In the genomic region with DNA sequence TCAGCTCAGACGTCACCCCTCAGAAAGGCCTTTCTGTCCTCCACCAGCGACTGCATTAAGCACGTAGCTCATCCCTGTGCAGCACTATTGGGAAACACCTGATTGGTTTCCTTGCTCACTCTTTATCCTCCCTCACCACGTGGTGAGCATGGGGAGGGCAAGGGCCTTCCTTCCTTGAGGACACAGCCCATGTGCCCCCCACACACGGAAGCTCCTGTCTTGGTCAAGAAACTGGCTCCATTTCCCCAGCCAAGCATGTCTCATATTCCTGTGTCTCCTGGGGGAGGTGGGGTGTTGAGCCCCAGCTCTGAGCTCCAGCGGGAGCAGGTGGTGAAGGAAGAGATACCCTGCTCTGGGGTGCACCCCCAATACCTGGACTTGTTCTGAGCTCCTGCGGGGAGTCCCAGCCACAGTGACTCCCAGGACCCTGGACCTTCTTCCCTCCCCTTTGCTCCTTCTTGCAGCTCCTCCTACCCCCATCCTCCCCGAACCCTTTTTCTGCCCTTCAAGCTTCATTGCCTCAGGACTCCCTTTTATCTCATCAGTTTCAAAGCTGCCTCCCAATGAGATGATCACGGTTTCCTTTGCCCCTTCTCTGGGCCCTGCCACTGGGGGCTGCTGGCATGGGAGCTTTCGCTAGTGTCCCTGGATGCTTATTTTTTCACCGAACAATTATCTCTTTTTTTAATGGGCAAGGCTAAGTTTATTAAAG, we compare ENCODE assay signal across 1 cellular context.
TF ChIP-seq lines count a peak whose summit lies in the region.

No MANE protein-coding gene starts in this region.

TF ChIP-seq in GM23338, 12 proteins besides CTCF, POLR2A, EP300 and RAD21 (continued from another document):
- TF ChIP-seq, protein P1, sequence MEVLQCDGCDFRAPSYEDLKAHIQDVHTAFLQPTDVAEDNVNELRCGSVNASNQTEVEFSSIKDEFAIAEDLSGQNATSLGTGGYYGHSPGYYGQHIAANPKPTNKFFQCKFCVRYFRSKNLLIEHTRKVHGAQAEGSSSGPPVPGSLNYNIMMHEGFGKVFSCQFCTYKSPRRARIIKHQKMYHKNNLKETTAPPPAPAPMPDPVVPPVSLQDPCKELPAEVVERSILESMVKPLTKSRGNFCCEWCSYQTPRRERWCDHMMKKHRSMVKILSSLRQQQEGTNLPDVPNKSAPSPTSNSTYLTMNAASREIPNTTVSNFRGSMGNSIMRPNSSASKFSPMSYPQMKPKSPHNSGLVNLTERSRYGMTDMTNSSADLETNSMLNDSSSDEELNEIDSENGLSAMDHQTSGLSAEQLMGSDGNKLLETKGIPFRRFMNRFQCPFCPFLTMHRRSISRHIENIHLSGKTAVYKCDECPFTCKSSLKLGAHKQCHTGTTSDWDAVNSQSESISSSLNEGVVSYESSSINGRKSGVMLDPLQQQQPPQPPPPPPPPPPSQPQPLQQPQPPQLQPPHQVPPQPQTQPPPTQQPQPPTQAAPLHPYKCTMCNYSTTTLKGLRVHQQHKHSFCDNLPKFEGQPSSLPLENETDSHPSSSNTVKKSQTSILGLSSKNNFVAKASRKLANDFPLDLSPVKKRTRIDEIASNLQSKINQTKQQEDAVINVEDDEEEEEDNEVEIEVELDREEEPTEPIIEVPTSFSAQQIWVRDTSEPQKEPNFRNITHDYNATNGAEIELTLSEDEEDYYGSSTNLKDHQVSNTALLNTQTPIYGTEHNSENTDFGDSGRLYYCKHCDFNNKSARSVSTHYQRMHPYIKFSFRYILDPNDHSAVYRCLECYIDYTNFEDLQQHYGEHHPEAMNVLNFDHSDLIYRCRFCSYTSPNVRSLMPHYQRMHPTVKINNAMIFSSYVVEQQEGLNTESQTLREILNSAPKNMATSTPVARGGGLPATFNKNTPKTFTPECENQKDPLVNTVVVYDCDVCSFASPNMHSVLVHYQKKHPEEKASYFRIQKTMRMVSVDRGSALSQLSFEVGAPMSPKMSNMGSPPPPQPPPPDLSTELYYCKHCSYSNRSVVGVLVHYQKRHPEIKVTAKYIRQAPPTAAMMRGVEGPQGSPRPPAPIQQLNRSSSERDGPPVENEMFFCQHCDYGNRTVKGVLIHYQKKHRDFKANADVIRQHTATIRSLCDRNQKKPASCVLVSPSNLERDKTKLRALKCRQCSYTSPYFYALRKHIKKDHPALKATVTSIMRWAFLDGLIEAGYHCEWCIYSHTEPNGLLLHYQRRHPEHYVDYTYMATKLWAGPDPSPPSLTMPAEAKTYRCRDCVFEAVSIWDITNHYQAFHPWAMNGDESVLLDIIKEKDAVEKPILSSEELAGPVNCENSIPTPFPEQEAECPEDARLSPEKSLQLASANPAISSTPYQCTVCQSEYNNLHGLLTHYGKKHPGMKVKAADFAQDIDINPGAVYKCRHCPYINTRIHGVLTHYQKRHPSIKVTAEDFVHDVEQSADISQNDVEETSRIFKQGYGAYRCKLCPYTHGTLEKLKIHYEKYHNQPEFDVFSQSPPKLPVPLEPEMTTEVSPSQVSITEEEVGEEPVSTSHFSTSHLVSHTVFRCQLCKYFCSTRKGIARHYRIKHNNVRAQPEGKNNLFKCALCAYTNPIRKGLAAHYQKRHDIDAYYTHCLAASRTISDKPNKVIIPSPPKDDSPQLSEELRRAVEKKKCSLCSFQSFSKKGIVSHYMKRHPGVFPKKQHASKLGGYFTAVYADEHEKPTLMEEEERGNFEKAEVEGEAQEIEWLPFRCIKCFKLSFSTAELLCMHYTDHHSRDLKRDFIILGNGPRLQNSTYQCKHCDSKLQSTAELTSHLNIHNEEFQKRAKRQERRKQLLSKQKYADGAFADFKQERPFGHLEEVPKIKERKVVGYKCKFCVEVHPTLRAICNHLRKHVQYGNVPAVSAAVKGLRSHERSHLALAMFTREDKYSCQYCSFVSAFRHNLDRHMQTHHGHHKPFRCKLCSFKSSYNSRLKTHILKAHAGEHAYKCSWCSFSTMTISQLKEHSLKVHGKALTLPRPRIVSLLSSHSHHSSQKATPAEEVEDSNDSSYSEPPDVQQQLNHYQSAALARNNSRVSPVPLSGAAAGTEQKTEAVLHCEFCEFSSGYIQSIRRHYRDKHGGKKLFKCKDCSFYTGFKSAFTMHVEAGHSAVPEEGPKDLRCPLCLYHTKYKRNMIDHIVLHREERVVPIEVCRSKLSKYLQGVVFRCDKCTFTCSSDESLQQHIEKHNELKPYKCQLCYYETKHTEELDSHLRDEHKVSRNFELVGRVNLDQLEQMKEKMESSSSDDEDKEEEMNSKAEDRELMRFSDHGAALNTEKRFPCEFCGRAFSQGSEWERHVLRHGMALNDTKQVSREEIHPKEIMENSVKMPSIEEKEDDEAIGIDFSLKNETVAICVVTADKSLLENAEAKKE (CRISPR knock-in tag; IDR thresholded peaks at IDR 0.05) = no peak
- TF ChIP-seq, protein P2, sequence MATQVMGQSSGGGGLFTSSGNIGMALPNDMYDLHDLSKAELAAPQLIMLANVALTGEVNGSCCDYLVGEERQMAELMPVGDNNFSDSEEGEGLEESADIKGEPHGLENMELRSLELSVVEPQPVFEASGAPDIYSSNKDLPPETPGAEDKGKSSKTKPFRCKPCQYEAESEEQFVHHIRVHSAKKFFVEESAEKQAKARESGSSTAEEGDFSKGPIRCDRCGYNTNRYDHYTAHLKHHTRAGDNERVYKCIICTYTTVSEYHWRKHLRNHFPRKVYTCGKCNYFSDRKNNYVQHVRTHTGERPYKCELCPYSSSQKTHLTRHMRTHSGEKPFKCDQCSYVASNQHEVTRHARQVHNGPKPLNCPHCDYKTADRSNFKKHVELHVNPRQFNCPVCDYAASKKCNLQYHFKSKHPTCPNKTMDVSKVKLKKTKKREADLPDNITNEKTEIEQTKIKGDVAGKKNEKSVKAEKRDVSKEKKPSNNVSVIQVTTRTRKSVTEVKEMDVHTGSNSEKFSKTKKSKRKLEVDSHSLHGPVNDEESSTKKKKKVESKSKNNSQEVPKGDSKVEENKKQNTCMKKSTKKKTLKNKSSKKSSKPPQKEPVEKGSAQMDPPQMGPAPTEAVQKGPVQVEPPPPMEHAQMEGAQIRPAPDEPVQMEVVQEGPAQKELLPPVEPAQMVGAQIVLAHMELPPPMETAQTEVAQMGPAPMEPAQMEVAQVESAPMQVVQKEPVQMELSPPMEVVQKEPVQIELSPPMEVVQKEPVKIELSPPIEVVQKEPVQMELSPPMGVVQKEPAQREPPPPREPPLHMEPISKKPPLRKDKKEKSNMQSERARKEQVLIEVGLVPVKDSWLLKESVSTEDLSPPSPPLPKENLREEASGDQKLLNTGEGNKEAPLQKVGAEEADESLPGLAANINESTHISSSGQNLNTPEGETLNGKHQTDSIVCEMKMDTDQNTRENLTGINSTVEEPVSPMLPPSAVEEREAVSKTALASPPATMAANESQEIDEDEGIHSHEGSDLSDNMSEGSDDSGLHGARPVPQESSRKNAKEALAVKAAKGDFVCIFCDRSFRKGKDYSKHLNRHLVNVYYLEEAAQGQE (IDR thresholded peaks at IDR 0.05; ENCODE audit: unreplicated experiment) = no peak
- no peak for TF ChIP-seq ZNF331 (CRISPR knock-in tag; IDR thresholded peaks at IDR 0.05; ENCODE audit: low read depth)
- TF ChIP-seq NANOG (IDR thresholded peaks at IDR 0.05; ENCODE audit: borderline replicate concordance) = no peak
- no peak for TF ChIP-seq EZH2phosphoT487 (IDR thresholded peaks at IDR 0.05; ENCODE audit: unreplicated experiment)
- no peak for TF ChIP-seq POLR2AphosphoS5 (IDR thresholded peaks at IDR 0.05; ENCODE audit: low read depth)
- TF ChIP-seq JUNB (IDR thresholded peaks at IDR 0.05; ENCODE audit: unreplicated experiment) = no peak
- no peak for TF ChIP-seq ZNF114 (CRISPR knock-in tag; IDR thresholded peaks at IDR 0.05)
- TF ChIP-seq, protein P3, sequence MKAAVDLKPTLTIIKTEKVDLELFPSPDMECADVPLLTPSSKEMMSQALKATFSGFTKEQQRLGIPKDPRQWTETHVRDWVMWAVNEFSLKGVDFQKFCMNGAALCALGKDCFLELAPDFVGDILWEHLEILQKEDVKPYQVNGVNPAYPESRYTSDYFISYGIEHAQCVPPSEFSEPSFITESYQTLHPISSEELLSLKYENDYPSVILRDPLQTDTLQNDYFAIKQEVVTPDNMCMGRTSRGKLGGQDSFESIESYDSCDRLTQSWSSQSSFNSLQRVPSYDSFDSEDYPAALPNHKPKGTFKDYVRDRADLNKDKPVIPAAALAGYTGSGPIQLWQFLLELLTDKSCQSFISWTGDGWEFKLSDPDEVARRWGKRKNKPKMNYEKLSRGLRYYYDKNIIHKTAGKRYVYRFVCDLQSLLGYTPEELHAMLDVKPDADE (IDR thresholded peaks at IDR 0.05) = no peak
